ENCODE assay signal across 1 cellular context in the genomic region with DNA sequence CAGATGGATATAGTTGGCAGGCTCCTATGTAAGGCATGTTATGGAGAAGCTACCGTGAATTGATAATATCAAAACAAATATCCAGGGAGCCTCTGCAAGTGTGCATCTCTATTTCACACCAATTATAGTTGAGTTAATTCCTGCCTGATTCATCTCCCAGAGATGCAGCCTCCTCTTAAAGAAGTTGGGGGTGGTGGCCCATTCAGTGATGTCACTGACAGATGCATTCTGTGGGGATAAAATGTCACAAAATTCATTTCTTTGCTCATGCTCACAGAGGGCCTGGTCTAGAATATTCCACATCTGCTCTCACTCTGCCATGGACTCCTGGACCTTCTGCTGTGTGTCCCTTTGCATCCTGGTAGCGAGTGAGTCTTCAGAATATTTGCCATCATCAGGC.
TF ChIP-seq lines count a peak whose summit lies in the region.

No MANE protein-coding gene starts in this region.

TF ChIP-seq in IMR-90, 13 proteins besides CTCF, POLR2A, EP300 and RAD21:
- TF ChIP-seq NFE2L2 (IDR thresholded peaks at IDR 0.05; ENCODE audit: low read depth, low read length) (no peak), RFX5 (IDR thresholded peaks at IDR 0.05; ENCODE audit: low read depth, low read length) (no peak), FOS (IDR thresholded peaks at IDR 0.05; ENCODE audit: low read depth, low read length) (no peak), MAZ (IDR thresholded peaks at IDR 0.05; ENCODE audit: borderline replicate concordance, low read depth, low read length) (no peak)
- TF ChIP-seq, protein P1, sequence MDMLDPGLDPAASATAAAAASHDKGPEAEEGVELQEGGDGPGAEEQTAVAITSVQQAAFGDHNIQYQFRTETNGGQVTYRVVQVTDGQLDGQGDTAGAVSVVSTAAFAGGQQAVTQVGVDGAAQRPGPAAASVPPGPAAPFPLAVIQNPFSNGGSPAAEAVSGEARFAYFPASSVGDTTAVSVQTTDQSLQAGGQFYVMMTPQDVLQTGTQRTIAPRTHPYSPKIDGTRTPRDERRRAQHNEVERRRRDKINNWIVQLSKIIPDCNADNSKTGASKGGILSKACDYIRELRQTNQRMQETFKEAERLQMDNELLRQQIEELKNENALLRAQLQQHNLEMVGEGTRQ (IDR thresholded peaks at IDR 0.05; ENCODE audit: low read depth, low read length) = no peak
